ENCODE assay signal across 14 cellular contexts in genomic region chr10:11528286-11528685, GRCh38.
DNase-seq lines count a peak whose midpoint lies in the region; ATAC-seq, FAIRE-seq and TF ChIP-seq lines count a peak whose summit lies in the region.
"Had no signal": no experiment of that assay in that cellular context is flagged by ENCODE, and none has a peak within 500 bp of the region (broad histone marks: within the 10 kb centered on the region; RNA-seq: fewer than 3 reads in every experiment).

No MANE protein-coding gene starts in this region.

- H3K27me3 Mint-ChIP-seq in activated naive CD8-positive, alpha-beta T cell treated with anti-CD3 and anti-CD28 coated beads, Interleukin-2, amount 50 U/mL, for 24 hours = no peaks in the 10 kb centered on the region
- no peaks in the 10 kb centered on the region for H3K27me3 Mint-ChIP-seq in naive B cell
- H3K27me3 Mint-ChIP-seq: activated naive CD4-positive, alpha-beta T cell treated with anti-CD3 and anti-CD28 coated beads, Interleukin-2, amount 10 ng/mL, durations not matched to agents 7 days and 5 days had no signal

- H3K4me1 ChIP-seq in ACC112 (ENCODE audit: control insufficient read depth, insufficient read depth, low read length, unreplicated experiment) = peaks cover 17% of the 10 kb centered on the region
- H3K4me1 ChIP-seq: BE2C had no signal

- peak; percentile 74 for FAIRE-seq in GM12891 (lab: Jason Lieb, UNC)

- peak overlapping the region; percentile 32 for H3K27ac Mint-ChIP-seq in activated naive CD8-positive, alpha-beta T cell treated with anti-CD3 and anti-CD28 coated beads, Interleukin-2, amount 50 U/mL, for 24 hours
- H3K27ac Mint-ChIP-seq in naive B cell = peak overlapping the region in 5 of 6 donors; percentile 6 to 90 (median 39)
- H3K27ac Mint-ChIP-seq: activated CD4-positive, alpha-beta memory T cell treated with anti-CD3 and anti-CD28 coated beads, Interleukin-2, amount 10 ng/mL, durations not matched to agents 7 days and 5 days had no signal

- no peak for TF ChIP-seq POLR2A in GM12891 (IDR thresholded peaks at IDR 0.05; ENCODE audit: low read depth, low read length)

- no peaks in the 10 kb centered on the region for H3K9me3 Mint-ChIP-seq in activated naive CD8-positive, alpha-beta T cell treated with anti-CD3 and anti-CD28 coated beads, Interleukin-2, amount 50 U/mL, for 24 hours
- no peaks in the 10 kb centered on the region for H3K9me3 Mint-ChIP-seq in naive B cell
- H3K9me3 Mint-ChIP-seq: activated CD4-positive, alpha-beta memory T cell treated with anti-CD3 and anti-CD28 coated beads, Interleukin-2, amount 10 ng/mL, durations not matched to agents 7 days and 5 days; activated naive CD4-positive, alpha-beta T cell treated with anti-CD3 and anti-CD28 coated beads, Interleukin-2, amount 10 ng/mL, durations not matched to agents 7 days and 5 days had no signal

- no peaks in the 10 kb centered on the region for H3K36me3 ChIP-seq in ACC112 (ENCODE audit: insufficient read depth, low read length)
- H3K36me3 ChIP-seq: BE2C, colonic mucosa had no signal

- no peak for ATAC-seq in activated naive CD8-positive, alpha-beta T cell treated with anti-CD3 and anti-CD28 coated beads, Interleukin-2, amount 50 U/mL, for 24 hours
- no peak for ATAC-seq in naive B cell (ENCODE audit: low read depth in 2 of 2)
- no peak for ATAC-seq in GM18858 (IDR thresholded peaks at IDR 0.05; ENCODE audit: unreplicated experiment)
- ATAC-seq in GM21576 (IDR thresholded peaks at IDR 0.05; ENCODE audit: unreplicated experiment) = no peak

- H3K27ac ChIP-seq in ACC112 (ENCODE audit: low read depth, low read length) = no peak overlapping the region
- H3K27ac ChIP-seq: colonic mucosa had no signal

- DNase-seq in GM12891 (ENCODE audit: insufficient read length, low spot score) = no peak
- no peak for DNase-seq in activated naive CD8-positive, alpha-beta T cell treated with anti-CD3 and anti-CD28 coated beads, Interleukin-2, amount 50 U/mL, for 24 hours
- DNase-seq in naive B cell = no peak
- DNase-seq in occipital lobe (lab: John Stamatoyannopoulos, UW) = no peak
- no peak for DNase-seq in DMS 273 (lab: John Stamatoyannopoulos, UW; ENCODE audit: unreplicated experiment)
- DNase-seq: activated CD4-positive, alpha-beta memory T cell treated with anti-CD3 and anti-CD28 coated beads, Interleukin-2, amount 10 ng/mL, durations not matched to agents 7 days and 5 days; activated naive CD4-positive, alpha-beta T cell treated with anti-CD3 and anti-CD28 coated beads, Interleukin-2, amount 10 ng/mL, durations not matched to agents 7 days and 5 days; BE2C; colonic mucosa; NCI-H1092; stimulated activated CD4-positive, alpha-beta T cell treated with anti-CD3 and anti-CD28 coated beads, Interleukin-2, amount 100 ng/mL, for 48 hours had no signal

- peaks cover 41% of the 10 kb centered on the region for H3K4me1 Mint-ChIP-seq in activated naive CD8-positive, alpha-beta T cell treated with anti-CD3 and anti-CD28 coated beads, Interleukin-2, amount 50 U/mL, for 24 hours
- peaks cover 42 to 69% (median 42%) of the 10 kb centered on the region in 3 donors for H3K4me1 Mint-ChIP-seq in naive B cell

- H3K4me3 Mint-ChIP-seq in activated naive CD8-positive, alpha-beta T cell treated with anti-CD3 and anti-CD28 coated beads, Interleukin-2, amount 50 U/mL, for 24 hours = peak overlapping the region; percentile 72
- peak overlapping the region; percentile 6 to 86 (median 64) for H3K4me3 Mint-ChIP-seq in naive B cell

- H3K36me3 Mint-ChIP-seq in activated naive CD8-positive, alpha-beta T cell treated with anti-CD3 and anti-CD28 coated beads, Interleukin-2, amount 50 U/mL, for 24 hours (ENCODE audit: low read depth) = peaks cover 3% of the 10 kb centered on the region
- peaks cover 6 to 18% of the 10 kb centered on the region in 2 donors for H3K36me3 Mint-ChIP-seq in naive B cell

- H3K4me3 ChIP-seq in ACC112 (ENCODE audit: low read depth, low read length) = peak overlapping the region; percentile 73
- H3K4me3 ChIP-seq: colonic mucosa had no signal

- peak overlapping the region; percentile 63 for H2AFZ ChIP-seq in ACC112 (ENCODE audit: low read length, unreplicated experiment)

- no peaks in the 10 kb centered on the region for H3K79me2 ChIP-seq in ACC112 (ENCODE audit: control insufficient read depth, insufficient read depth, low read length, unreplicated experiment)

- H3K27me3 ChIP-seq in ACC112 (ENCODE audit: insufficient read depth, low read length) = no peaks in the 10 kb centered on the region
- H3K27me3 ChIP-seq: BE2C, colonic mucosa had no signal

TF ChIP-seq in GM12891, 5 proteins besides CTCF, POLR2A, EP300 and RAD21:
- TF ChIP-seq SPI1 (IDR thresholded peaks at IDR 0.05; ENCODE audit: low read depth, low read length) (no peak), PAX5 (IDR thresholded peaks at IDR 0.05; ENCODE audit: insufficient read depth, low read length, severe bottlenecking) (no peak), TAF1 (IDR thresholded peaks at IDR 0.05; ENCODE audit: low read depth, low read length) (no peak), POU2F2 (IDR thresholded peaks at IDR 0.05; ENCODE audit: low read depth, low read length) (no peak), POLR2AphosphoS5 (IDR thresholded peaks at IDR 0.05; ENCODE audit: low read depth, low read length) (no peak)
